ENCODE assay signal across 1 cellular context in genomic region chr5:154190652-154191304, GRCh38.
TF ChIP-seq lines count a peak whose summit lies in the region.

Gene GALNT10 (plus strand): TSS chr5:154190733. CDS start chr5:154190867, 134 bp downstream.

TF ChIP-seq in H1, 55 proteins besides CTCF, POLR2A, EP300 and RAD21 (continued from another document):
- TF ChIP-seq MAX (IDR thresholded peaks at IDR 0.05) (0 out of 2 replicates have a peak, but pooled peaks have one; percentile 15), BRCA1 (IDR thresholded peaks at IDR 0.05; ENCODE audit: low read depth, low read length) (no peak), USF2 (IDR thresholded peaks at IDR 0.05; ENCODE audit: low read length) (no peak)
